ENCODE assay signal across 8 cellular contexts in the genomic region with DNA sequence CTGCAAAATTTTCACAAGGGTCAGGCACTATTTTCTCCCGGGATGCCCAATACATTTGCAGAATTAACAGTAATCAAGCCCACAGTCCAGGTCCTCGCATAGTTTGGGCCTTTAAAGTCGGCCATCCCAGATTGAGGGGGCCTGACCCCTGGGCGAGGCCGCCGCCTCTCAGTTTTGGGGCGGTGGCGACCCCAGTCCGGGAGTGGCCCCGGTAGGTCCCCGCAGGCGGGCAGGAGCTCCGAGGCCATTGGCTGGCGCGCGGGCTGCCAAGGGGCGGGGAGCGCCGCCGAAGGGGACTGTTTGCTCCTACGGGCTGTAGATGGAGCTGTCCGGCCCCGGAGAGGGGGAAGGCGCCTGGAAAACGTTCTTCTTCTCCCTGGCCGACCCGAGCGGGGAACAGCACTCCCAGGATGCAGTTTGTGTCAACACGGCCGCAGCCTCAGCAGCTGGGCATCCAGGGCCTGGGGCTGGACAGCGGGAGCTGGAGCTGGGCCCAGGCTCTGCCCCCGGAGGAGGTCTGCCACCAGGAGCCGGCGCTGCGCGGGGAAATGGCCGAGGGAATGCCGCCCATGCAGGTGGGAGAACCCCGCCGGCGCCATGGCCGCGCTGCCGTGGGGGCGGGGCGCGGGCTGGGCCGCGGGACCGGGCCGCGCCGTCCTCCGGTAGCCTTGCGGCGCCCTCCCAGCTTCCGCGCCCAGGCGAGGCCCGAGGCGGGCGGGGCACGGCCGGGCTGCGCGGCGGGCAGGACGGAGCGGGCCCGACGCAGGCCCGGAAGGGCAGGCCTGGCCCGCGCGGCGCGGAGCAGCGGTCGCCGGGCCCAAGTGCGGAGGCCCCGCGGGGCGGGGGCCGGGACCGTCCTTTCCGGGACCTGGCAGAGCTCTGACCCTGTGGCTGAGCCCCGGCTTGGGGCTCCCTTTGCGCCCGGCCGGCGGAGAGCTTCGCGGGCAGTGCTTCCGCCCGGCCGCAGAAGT. TPM values are rescaled to one million over a fixed set of nuclear protein-coding genes. Genes with fewer than 3 reads are reported as not detected.
DNase-seq lines count a peak whose midpoint lies in the region; ATAC-seq and TF ChIP-seq lines count a peak whose summit lies in the region.

A gene (plus strand): TSS at position 367 of the 971 bp plus-strand sequence. CDS start 44 bp downstream, at position 411.

- TF ChIP-seq CTCF in GM12873 (IDR thresholded peaks at IDR 0.05; ENCODE audit: insufficient read depth, low read depth, low read length, missing control alignments) (peak; percentile 67), heart right ventricle (IDR thresholded peaks at IDR 0.05) (peak; percentile 30 to 89 (median 67))

- no peaks in the 10 kb centered on the region for H3K9me3 ChIP-seq in heart right ventricle

- H3K27ac ChIP-seq in adipose tissue (ENCODE audit: low read depth, low read length) (peak within 1 kb of the TSS; percentile 51), heart right ventricle (peak within 1 kb of the TSS; percentile 68 to 96 (median 91))

- DNase-seq in NCI-H1092 treated with DMSO at 0.1 percent for 48 hours (lab: John Stamatoyannopoulos, UW) = peak; percentile 91
- peak; percentile 42 for DNase-seq in T follicular helper cell (ENCODE audit: low read depth)
- peak; percentile 89 to 90 for DNase-seq in heart right ventricle
- peak; percentile 97 for DNase-seq in posterior vena cava (ENCODE audit: low spot score)
- peak; percentile 90 for DNase-seq in ureter (ENCODE audit: low spot score)

- ATAC-seq in HG02623 (IDR thresholded peaks at IDR 0.05; ENCODE audit: unreplicated experiment) = peak; percentile 87
- peak; percentile 96 to 99 (median 98) for ATAC-seq in heart right ventricle

- H3K4me1 ChIP-seq in heart right ventricle = peaks cover 0 to 26% (median 24%) of the 10 kb centered on the region in 9 donors

- peak within 1 kb of the TSS; percentile 62 to 97 (median 85) for H3K4me3 ChIP-seq in heart right ventricle

- intact Hi-C loops in heart right ventricle (cut with DNase I) (loop anchor here in 3 of 10 donors (1.0 to 5.0 kb wide), 3 partner anchors 42 to 44 kb away; a partner anchor contains a TSS), posterior vena cava (cut with DNase I) (no loop called here)

- 0 to 1% (median 0%) methylated on average over 85 to 97 of the region's 97 CpGs for WGBS in adipose tissue, 3 donors
- WGBS in heart right ventricle, 2 donors = 0% methylated on average over 76 to 97 of the region's 97 CpGs

- H3K36me3 ChIP-seq in heart right ventricle = peaks cover 0 to 29% (median 23%) of the 10 kb centered on the region in 9 donors

- peaks cover 0 to 3% (median 0%) of the 10 kb centered on the region in 7 donors for H3K27me3 ChIP-seq in heart right ventricle

RNA-seq across cellular contexts. Expression of the gene that starts here (rescaled TPM):
- polyA plus RNA-seq in adipose tissue = 10 to 100 TPM in 1 of 3 donors, 1 to 10 TPM in 2; 7.1 to 12.9 (median 9.3) TPM
- 10 to 100 TPM; 10.4 to 19.9 (median 12.9) TPM for total RNA-seq in heart right ventricle
- 1 to 10 TPM; 6.7 to 8.1 TPM for polyA plus RNA-seq in heart right ventricle
- total RNA-seq in posterior vena cava = 10 to 100 TPM; 13.9 to 19.6 TPM
- total RNA-seq in ureter = 46.6 TPM

Comparison
In these comparisons a context has a peak if more than half of its experiments do, and no peak if none do; other contexts are left out.
1. Peak in every context shown above with its lines: DNase-seq, ATAC-seq, H3K4me3 ChIP-seq and H3K27ac ChIP-seq.
2. DNase-seq: peak in every context shown above with its lines; median percentile 97 in posterior vena cava; 91 in NCI-H1092 treated with DMSO at 0.1 percent for 48 hours; 90 in ureter; 90 in heart right ventricle; 42 in T follicular helper cell.